11 cellular contexts compared by ENCODE assay signal in genomic region chr14:99478133-99478532, GRCh38. TPM values are rescaled to one million over a fixed set of nuclear protein-coding genes. Genes with fewer than 3 reads are reported as not detected.
A peak's percentile ranks its signal among the peaks of the same experiment; 100 is the strongest.
DNase-seq lines count a peak whose midpoint lies in the region; ATAC-seq and TF ChIP-seq lines count a peak whose summit lies in the region.
"Had no signal": no experiment of that assay in that cellular context is flagged by ENCODE, and none has a peak within 500 bp of the region (broad histone marks: within the 10 kb centered on the region; RNA-seq: fewer than 3 reads in every experiment).

No MANE protein-coding gene starts in this region.

- H2AFZ ChIP-seq in osteoblast (ENCODE audit: low read length): no peak overlapping the region

- H3K4me1 Mint-ChIP-seq in CD4-positive, alpha-beta T cell (ENCODE audit: low read depth): peaks cover 61% of the 10 kb centered on the region
- peaks cover 54% of the 10 kb centered on the region for H3K4me1 Mint-ChIP-seq in HFFc6 (ENCODE audit: low read depth)
- peaks cover 62% of the 10 kb centered on the region for H3K4me1 Mint-ChIP-seq in brain
- peaks cover 37% of the 10 kb centered on the region for H3K4me1 Mint-ChIP-seq in osteocyte (ENCODE audit: unreplicated experiment)

- peaks cover 86% of the 10 kb centered on the region for H3K79me2 ChIP-seq in osteoblast (ENCODE audit: insufficient read depth, low read length)

- H3K4me3 Mint-ChIP-seq in CD4-positive, alpha-beta T cell: peak overlapping the region; percentile 97
- peak overlapping the region; percentile 96 for H3K4me3 Mint-ChIP-seq in HFFc6
- peak overlapping the region; percentile 88 to 98 (median 90) for H3K4me3 Mint-ChIP-seq in brain
- H3K4me3 Mint-ChIP-seq in osteocyte (ENCODE audit: unreplicated experiment): peak overlapping the region; percentile 8

- no peak overlapping the region for H3K27ac ChIP-seq in CD4-positive, alpha-beta T cell (ENCODE audit: low read depth, low read length)
- H3K27ac ChIP-seq in osteoblast (ENCODE audit: low read depth, low read length): no peak overlapping the region

- CTCF ChIA-PET in CD4-positive, alpha-beta T cell (lab: Charles Lee): no interaction called here

- H3K36me3 Mint-ChIP-seq in CD4-positive, alpha-beta T cell (ENCODE audit: low read depth): peaks cover 25% of the 10 kb centered on the region
- H3K36me3 Mint-ChIP-seq in HFFc6 (ENCODE audit: low read depth) (peaks cover 10% of the 10 kb centered on the region; the same call in 1 of the 2 replicates), brain (no peaks in the 10 kb centered on the region), osteocyte (ENCODE audit: unreplicated experiment) (no peaks in the 10 kb centered on the region)

- POLR2A ChIA-PET in CD4-positive, alpha-beta T cell (lab: Charles Lee): no interaction called here

- peak overlapping the region; percentile 6 for H3K27ac Mint-ChIP-seq in CD4-positive, alpha-beta T cell
- peak overlapping the region; percentile 47 for H3K27ac Mint-ChIP-seq in HFFc6
- peak overlapping the region in 3 of 5 experiments; percentile 14 to 82 (median 31) for H3K27ac Mint-ChIP-seq in brain
- peak overlapping the region; percentile 23 for H3K27ac Mint-ChIP-seq in osteocyte (ENCODE audit: unreplicated experiment)

- H3K9me3 ChIP-seq in CD4-positive, alpha-beta T cell (ENCODE audit: control insufficient read depth, low read length): no peaks in the 10 kb centered on the region
- no peaks in the 10 kb centered on the region for H3K9me3 ChIP-seq in osteoblast (ENCODE audit: low read depth, low read length)

- H3K27me3 Mint-ChIP-seq in CD4-positive, alpha-beta T cell: no peaks in the 10 kb centered on the region
- H3K27me3 Mint-ChIP-seq in HFFc6 (ENCODE audit: insufficient read depth) (peaks cover 7% of the 10 kb centered on the region; the same call in 1 of the 2 replicates), brain (peaks cover 11% of the 10 kb centered on the region), osteocyte (ENCODE audit: unreplicated experiment) (no peaks in the 10 kb centered on the region)

- H3K9me3 Mint-ChIP-seq in CD4-positive, alpha-beta T cell: no peaks in the 10 kb centered on the region
- H3K9me3 Mint-ChIP-seq in HFFc6: no peaks in the 10 kb centered on the region
- peaks cover 0 to 3% (median 0%) of the 10 kb centered on the region in 5 experiments for H3K9me3 Mint-ChIP-seq in brain
- H3K9me3 Mint-ChIP-seq in osteocyte (ENCODE audit: unreplicated experiment): no peaks in the 10 kb centered on the region

- no peak overlapping the region for H3K4me2 ChIP-seq in osteoblast (ENCODE audit: insufficient read depth, low read length)

- no peak overlapping the region for H3K4me3 ChIP-seq in osteoblast (ENCODE audit: insufficient read depth, low read length)

- no peak for DNase-seq in CD4-positive, alpha-beta T cell
- DNase-seq in HFFc6 (no peak), osteocyte (ENCODE audit: extremely low spot score, unreplicated experiment) (no peak), GM10266 (ENCODE audit: extremely low spot score) (no peak), osteoblast (ENCODE audit: insufficient read length, low spot score, missing footprints) (no peak)
- DNase-seq in stimulated activated CD4-positive, alpha-beta T cell treated with anti-CD3 and anti-CD28 coated beads, Interleukin-4, amount 100 ng/mL, for 4 hours: no peak
- DNase-seq: effector CD8-positive, alpha-beta T cell; NCI-H2081 treated with DMSO at 0.1 percent for 48 hours; stimulated activated CD4-positive, alpha-beta T cell treated with anti-CD3 and anti-CD28 coated beads, Interleukin-4, amount 100 ng/mL, for 24 hours; stimulated activated naive CD4-positive, alpha-beta T cell had no signal

- peaks cover 45% of the 10 kb centered on the region for H4K20me1 ChIP-seq in osteoblast (ENCODE audit: insufficient read depth, low read length)

- peaks cover 28% of the 10 kb centered on the region for H3K4me1 ChIP-seq in osteoblast (ENCODE audit: insufficient read depth, low read length)

- no peak for ATAC-seq in CD4-positive, alpha-beta T cell (ENCODE audit: poor library complexity)

- no peaks in the 10 kb centered on the region for H3K27me3 ChIP-seq in CD4-positive, alpha-beta T cell (ENCODE audit: control insufficient read depth, insufficient read depth, low read length)
- no peaks in the 10 kb centered on the region for H3K27me3 ChIP-seq in osteoblast (ENCODE audit: insufficient read depth, low read length)

- no peaks in the 10 kb centered on the region for H3K36me3 ChIP-seq in osteoblast (ENCODE audit: insufficient read depth, low read length)

- intact Hi-C loops in CD4-positive, alpha-beta T cell (cut with DNase I, micrococcal nuclease): no loop called here

- TF ChIP-seq CTCF in CD4-positive, alpha-beta T cell (IDR thresholded peaks at IDR 0.05): no peak
- TF ChIP-seq CTCF in HFFc6 (IDR thresholded peaks at IDR 0.05) (no peak), brain (conservative IDR thresholded peaks at IDR 0.05) (no peak), osteocyte (IDR thresholded peaks at IDR 0.05) (no peak), GM10266 (IDR thresholded peaks at IDR 0.05; ENCODE audit: control insufficient read depth, insufficient read depth, low read depth, missing control alignments) (no peak), osteoblast (IDR thresholded peaks at IDR 0.05; ENCODE audit: extremely low read depth, low read depth, low read length) (no peak)

RNA-seq across cellular contexts. Expression of gene SETD3, which starts 2.5 kb away (rescaled TPM):
- 10 to 100 TPM; 46.1 to 51.4 TPM for total RNA-seq in CD4-positive, alpha-beta T cell
- total RNA-seq in HFFc6 (2021; fragmentation: NEBNext Ultra II Directional; extraction: Animal tissue kit (Norgen Biotek cat#: 25700)): 10 to 100 TPM; 42.1 to 53.9 (median 47.0) TPM
- 41.2 TPM for polyA plus RNA-seq in brain (ENCODE audit: insufficient read depth, low read depth, low replicate concordance)
- total RNA-seq in osteocyte (49.1 and 49.8 TPM in 2 replicates), osteoblast (58.6 and 65.1 TPM in 2 replicates)

RNA-seq across cellular contexts. Expression of gene CCNK, which starts 3.1 kb away (rescaled TPM):
- total RNA-seq in CD4-positive, alpha-beta T cell: 100 to 1,000 TPM; 140 to 151 TPM
- 10 to 100 TPM; 74.9 to 93.1 (median 86.4) TPM for total RNA-seq in HFFc6 (2021; fragmentation: NEBNext Ultra II Directional; extraction: Animal tissue kit (Norgen Biotek cat#: 25700))
- 48.7 TPM for polyA plus RNA-seq in brain (ENCODE audit: insufficient read depth, low read depth, low replicate concordance)
- 55.8 and 57.4 TPM in 2 replicates for total RNA-seq in osteocyte
- total RNA-seq in osteoblast: 28.6 and 35.4 TPM in 2 replicates

Comparison
In these comparisons a context has a peak if more than half of its experiments do, and no peak if none do; other contexts are left out.
1. H3K4me3 Mint-ChIP-seq: peak in every context shown above with its lines; median percentile 97 in CD4-positive, alpha-beta T cell; 96 in HFFc6; 90 in brain; 8 in osteocyte.